ENCODE assay signal across 14 cellular contexts in the genomic region with DNA sequence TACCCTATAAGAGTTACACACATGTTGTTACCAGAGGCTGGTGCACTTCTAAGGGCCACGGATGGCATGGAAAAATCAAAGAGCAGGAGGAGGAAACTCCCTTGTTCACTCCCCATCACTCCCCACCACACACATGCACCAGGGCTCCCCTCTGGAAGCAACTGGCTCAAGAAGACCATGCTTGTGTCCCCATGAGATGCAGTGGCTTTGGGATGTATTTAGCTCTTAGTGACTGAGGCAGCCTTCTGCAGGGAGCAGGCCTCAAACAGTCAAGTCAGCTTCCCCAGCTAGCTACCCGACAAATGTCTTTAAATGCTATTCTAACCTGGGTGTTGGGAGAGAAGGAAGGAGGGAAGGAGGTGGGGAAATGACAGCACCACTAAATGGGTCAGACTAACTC.
"Had no signal": no experiment of that assay in that cellular context is flagged by ENCODE, and none has a peak within 500 bp of the region (broad histone marks: within the 10 kb centered on the region; RNA-seq: fewer than 3 reads in every experiment).

No MANE protein-coding gene starts in this region.

- DNase-seq: activated CD4-positive, alpha-beta memory T cell treated with anti-CD3 and anti-CD28 coated beads, Interleukin-2, amount 10 ng/mL, durations not matched to agents 7 days and 5 days; activated CD4-positive, alpha-beta T cell treated with anti-CD3 and anti-CD28 coated beads for 48 hours; activated CD4-positive, CD25-positive, alpha-beta regulatory T cell; activated CD8-positive, alpha-beta memory T cell treated with anti-CD3 and anti-CD28 coated beads, Interleukin-2, amount 10 ng/mL, durations not matched to agents 7 days and 5 days; central memory CD4-positive, alpha-beta T cell; colonic mucosa; lower lobe of right lung; stimulated activated naive B cell treated with anti-CD40 and anti-IgM and Interleukin-4, amounts not matched to agents 10 μg/mL and 1 μg/mL and 100 μg/mL, for 72 hours; T-helper 1 cell; T-helper 9 cell had no signal

- H3K4me3 ChIP-seq: colonic mucosa, hepatocyte, lower lobe of right lung, psoas muscle, spleen, tibial artery had no signal

- H3K36me3 ChIP-seq: colonic mucosa, lower lobe of right lung, spleen, tibial artery had no signal

- H3K27me3 ChIP-seq: colonic mucosa, hepatocyte, spleen, tibial artery had no signal

- H3K9me3 ChIP-seq: colonic mucosa, lower lobe of right lung, psoas muscle, spleen, tibial artery had no signal

- H3K4me1 ChIP-seq: colonic mucosa, spleen had no signal

- H3K27ac ChIP-seq: colonic mucosa, hepatocyte, lower lobe of right lung, psoas muscle, spleen, tibial artery had no signal
